In the genomic region with DNA sequence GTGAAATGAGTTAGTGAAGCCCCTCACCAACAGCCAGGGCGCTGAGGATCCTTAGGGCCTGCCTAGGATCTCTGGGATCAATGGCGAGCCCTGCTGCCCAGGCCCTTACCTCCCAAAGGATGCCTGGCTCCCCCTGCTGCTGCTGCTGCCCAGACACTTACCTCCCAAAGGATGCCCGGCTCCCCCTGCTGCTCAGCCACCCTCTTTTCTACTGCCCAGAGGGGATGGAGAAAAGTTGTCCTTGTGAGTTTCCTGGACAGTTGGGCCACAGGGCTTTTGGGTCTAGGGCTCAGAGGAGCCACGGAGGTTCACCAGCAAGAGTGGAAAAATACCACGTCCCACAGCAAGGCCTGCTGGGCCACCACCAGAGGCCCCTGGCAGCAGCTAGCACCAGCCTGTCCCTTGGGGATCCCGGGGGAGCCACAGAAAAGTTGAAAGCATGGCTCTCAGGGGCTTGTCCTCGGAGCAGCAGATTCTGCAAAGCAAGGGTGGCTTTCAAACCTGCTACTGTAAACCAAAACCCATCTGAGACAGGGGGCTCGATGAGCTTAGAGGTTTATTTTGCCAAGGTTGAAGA, we compare ENCODE assay signal across 8 cellular contexts. TPM values are rescaled to one million over a fixed set of nuclear protein-coding genes. Genes with fewer than 3 reads are reported as not detected.
A peak's percentile ranks its signal among the peaks of the same experiment; 100 is the strongest.
DNase-seq lines count a peak whose midpoint lies in the region; ATAC-seq and TF ChIP-seq lines count a peak whose summit lies in the region.

No MANE protein-coding gene starts in this region.

- H3K9me3 Mint-ChIP-seq in activated naive CD4-positive, alpha-beta T cell treated with anti-CD3 and anti-CD28 coated beads, Interleukin-2, amount 10 ng/mL, durations not matched to agents 7 days and 5 days: no peaks in the 10 kb centered on the region

- CTCF ChIA-PET in BJ (lab: Yijun Ruan, JAX): interaction anchor here (0.6 to 7.2 kb wide), 17 partner anchors 9 to 804 kb away, joined by 3 to 62 read pairs (median 4); no protein-coding TSS in a partner anchor
- CTCF ChIA-PET in activated naive CD4-positive, alpha-beta T cell treated with anti-CD3 and anti-CD28 coated beads, Interleukin-2, amount 10 ng/mL, durations not matched to agents 7 days and 5 days (lab: Charles Lee): interaction anchor here (0.6 to 3.6 kb wide), 27 partner anchors 8 to 565 kb away, joined by 3 to 27 read pairs (median 4); a partner anchor contains a TSS

- H3K27ac Mint-ChIP-seq in activated naive CD4-positive, alpha-beta T cell treated with anti-CD3 and anti-CD28 coated beads, Interleukin-2, amount 10 ng/mL, durations not matched to agents 7 days and 5 days: peak overlapping the region; percentile 74

- no peak overlapping the region for H3K4me3 ChIP-seq in BJ (ENCODE audit: low read depth, low read length)

- H3K4me1 Mint-ChIP-seq in activated naive CD4-positive, alpha-beta T cell treated with anti-CD3 and anti-CD28 coated beads, Interleukin-2, amount 10 ng/mL, durations not matched to agents 7 days and 5 days: peaks cover 4% of the 10 kb centered on the region

- intact Hi-C loops in head of caudate nucleus (cut with DNase I): no loop called here

- no peaks in the 10 kb centered on the region for H3K27me3 ChIP-seq in BJ (ENCODE audit: control insufficient read depth, insufficient read depth, low read length)

- DNase-seq in BJ (ENCODE audit: low read depth): no peak
- DNase-seq in NCI-H460 (ENCODE audit: extremely low read depth, low read depth): peak; percentile 19
- DNase-seq in activated naive CD4-positive, alpha-beta T cell treated with anti-CD3 and anti-CD28 coated beads, Interleukin-2, amount 10 ng/mL, durations not matched to agents 7 days and 5 days: peak; percentile 62
- peak in 36 of 42 donors; percentile 27 to 84 (median 57) for DNase-seq in head of caudate nucleus
- peak; percentile 47 for DNase-seq in putamen (ENCODE audit: low spot score)

- no peak overlapping the region for H3K4me3 Mint-ChIP-seq in activated naive CD4-positive, alpha-beta T cell treated with anti-CD3 and anti-CD28 coated beads, Interleukin-2, amount 10 ng/mL, durations not matched to agents 7 days and 5 days

- TF ChIP-seq CTCF in BJ (IDR thresholded peaks at IDR 0.05; ENCODE audit: insufficient read depth, low read depth, low read length): peak; percentile 66

- POLR2A ChIA-PET in BJ (lab: Charles Lee): no interaction called here

- H3K27me3 Mint-ChIP-seq in activated naive CD4-positive, alpha-beta T cell treated with anti-CD3 and anti-CD28 coated beads, Interleukin-2, amount 10 ng/mL, durations not matched to agents 7 days and 5 days: no peaks in the 10 kb centered on the region

- H3K36me3 ChIP-seq in BJ (ENCODE audit: control insufficient read depth, insufficient read depth, low read length): peaks cover 54% of the 10 kb centered on the region

- peaks cover 18% of the 10 kb centered on the region for H3K36me3 Mint-ChIP-seq in activated naive CD4-positive, alpha-beta T cell treated with anti-CD3 and anti-CD28 coated beads, Interleukin-2, amount 10 ng/mL, durations not matched to agents 7 days and 5 days

- ATAC-seq in GM18868 (IDR thresholded peaks at IDR 0.05; ENCODE audit: unreplicated experiment) (peak; percentile 66), HG03108 (IDR thresholded peaks at IDR 0.05; ENCODE audit: unreplicated experiment) (no peak), GM21390 (IDR thresholded peaks at IDR 0.05; ENCODE audit: unreplicated experiment) (no peak)

RNA-seq across cellular contexts. Expression of a gene that starts 59.4 kb away (rescaled TPM):
- polyA plus RNA-seq in BJ (2011; rRNA removed): 61.6 and 114 TPM in 2 replicates
- 67.9 and 110 TPM in 2 replicates for polyA minus RNA-seq in BJ (2011; rRNA and poly(A)+ RNA removed)
- total RNA-seq in NCI-H460 (2014; rRNA removed; shearing (Covaris generic)): 117 and 123 TPM in 2 replicates
- 146 and 184 TPM in 2 replicates for polyA plus RNA-seq in NCI-H460 (2014; cell fraction: nucleus; rRNA removed)
